16 cellular contexts compared by ENCODE assay signal in the genomic region with DNA sequence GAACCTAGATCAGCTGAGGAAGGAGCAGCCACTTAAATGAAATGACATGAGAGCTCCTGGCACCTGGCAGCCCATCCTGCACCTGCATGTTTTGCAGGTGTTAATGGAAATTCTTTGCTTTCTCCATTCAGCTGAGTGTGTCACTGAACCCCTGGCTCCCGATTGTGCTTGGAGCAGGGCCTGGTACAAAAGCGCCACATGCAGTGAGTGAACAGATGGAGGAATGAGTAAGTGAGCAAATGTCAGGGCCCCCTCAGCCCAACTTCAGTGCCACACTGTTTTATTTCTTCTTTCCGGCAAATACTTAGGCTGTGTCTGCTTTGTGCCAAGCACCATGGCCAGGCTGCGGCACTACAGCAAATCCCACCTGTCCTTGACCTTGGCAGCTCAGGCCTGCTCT.
"Had no signal": no experiment of that assay in that cellular context is flagged by ENCODE, and none has a peak within 500 bp of the region (broad histone marks: within the 10 kb centered on the region; RNA-seq: fewer than 3 reads in every experiment).

No MANE protein-coding gene starts in this region.

- H3K4me3 Mint-ChIP-seq: activated naive CD8-positive, alpha-beta T cell; activated T-helper 1 cell treated with anti-CD3 and anti-CD28 coated beads, Interleukin-12 subunit alpha, Interleukin-12 subunit beta, Interleukin-2, Interleukin-4 antibody, amounts not matched to agents 30 ng/mL and 10 ng/mL and 1 ng/mL, durations not matched to agents 14 hours and 24 hours and 36 hours; effector memory CD8-positive, alpha-beta T cell; nephron; stimulated activated naive B cell treated with anti-CD40 and anti-IgM and Interleukin-4, amounts not matched to agents 10 μg/mL and 1 μg/mL and 100 μg/mL, for 72 hours had no signal

- H3K27ac ChIP-seq: cardiac muscle cell, lower lobe of right lung, thoracic aorta, upper lobe of left lung, WERI-Rb-1 had no signal

- H3K9me3 ChIP-seq: lower lobe of right lung, sigmoid colon, thoracic aorta, upper lobe of left lung had no signal

- H3K9me3 Mint-ChIP-seq: nephron had no signal

- H3K27ac Mint-ChIP-seq: activated naive CD8-positive, alpha-beta T cell; activated T-helper 1 cell treated with anti-CD3 and anti-CD28 coated beads, Interleukin-12 subunit alpha, Interleukin-12 subunit beta, Interleukin-2, Interleukin-4 antibody, amounts not matched to agents 30 ng/mL and 10 ng/mL and 1 ng/mL, durations not matched to agents 14 hours and 24 hours and 36 hours; effector memory CD8-positive, alpha-beta T cell; nephron; stimulated activated naive B cell treated with anti-CD40 and anti-IgM and Interleukin-4, amounts not matched to agents 10 μg/mL and 1 μg/mL and 100 μg/mL, for 72 hours had no signal

- H3K36me3 Mint-ChIP-seq: activated naive CD8-positive, alpha-beta T cell; stimulated activated naive B cell treated with anti-CD40 and anti-IgM and Interleukin-4, amounts not matched to agents 10 μg/mL and 1 μg/mL and 100 μg/mL, for 72 hours had no signal

- H3K36me3 ChIP-seq: cardiac muscle cell, lower lobe of right lung, sigmoid colon, thoracic aorta, upper lobe of left lung, WERI-Rb-1 had no signal

- H3K4me1 Mint-ChIP-seq: stimulated activated naive B cell treated with anti-CD40 and anti-IgM and Interleukin-4, amounts not matched to agents 10 μg/mL and 1 μg/mL and 100 μg/mL, for 72 hours had no signal

- DNase-seq: activated CD4-positive, alpha-beta T cell treated with anti-CD3 and anti-CD28 coated beads for 1 hour; activated CD4-positive, alpha-beta T cell treated with anti-CD3 and anti-CD28 coated beads, Interleukin-2, amount 50 U/mL, for 4 hours; activated T-cell treated with anti-CD3 and anti-CD28 coated beads for 4 hours; amniotic stem cell; effector memory CD8-positive, alpha-beta T cell; lower lobe of right lung; midbrain; sigmoid colon; stimulated activated naive B cell treated with anti-CD40 and anti-IgM and Interleukin-4, amounts not matched to agents 10 μg/mL and 1 μg/mL and 100 μg/mL, for 72 hours; upper lobe of left lung; WERI-Rb-1 had no signal

- H3K4me3 ChIP-seq: cardiac muscle cell, lower lobe of right lung, sigmoid colon, thoracic aorta, upper lobe of left lung had no signal

- H3K27me3 ChIP-seq: cardiac muscle cell, sigmoid colon, upper lobe of left lung had no signal
